ENCODE assay signal across 19 cellular contexts in genomic region chr19:6662692-6663091, GRCh38. TPM values are rescaled to one million over a fixed set of nuclear protein-coding genes. Genes with fewer than 3 reads are reported as not detected.
"Had no signal": no experiment of that assay in that cellular context is flagged by ENCODE, and none has a peak within 500 bp of the region (broad histone marks: within the 10 kb centered on the region; RNA-seq: fewer than 3 reads in every experiment).

No MANE protein-coding gene starts in this region.

- H3K27me3 Mint-ChIP-seq: activated naive CD8-positive, alpha-beta T cell treated with anti-CD3 and anti-CD28 coated beads, Interleukin-2, amount 10 ng/mL, durations not matched to agents 7 days and 5 days; central memory CD8-positive, alpha-beta T cell; T-cell had no signal

- H3K27me3 ChIP-seq: brain microvascular endothelial cell, thyroid gland had no signal

- H3K9me3 ChIP-seq: gastrocnemius medialis, thyroid gland had no signal

- H3K27ac ChIP-seq: brain microvascular endothelial cell, coronary artery, gastrocnemius medialis, thyroid gland had no signal

- H3K9me3 Mint-ChIP-seq: central memory CD8-positive, alpha-beta T cell; T-cell had no signal

- ATAC-seq: gastrocnemius medialis, SK-N-SH treated with all-trans-retinoic acid at 6 μM for 48 hours had no signal

- H3K4me3 Mint-ChIP-seq: nephron progenitor cell had no signal

- DNase-seq: activated CD8-positive, alpha-beta memory T cell treated with anti-CD3 and anti-CD28 coated beads, Interleukin-2, amount 50 U/mL, for 48 hours; activated gamma-delta T cell; activated naive CD8-positive, alpha-beta T cell treated with anti-CD3 and anti-CD28 coated beads, Interleukin-2, amount 10 ng/mL, durations not matched to agents 7 days and 5 days; anterior cingulate cortex; brain microvascular endothelial cell; gastrocnemius medialis; head of caudate nucleus; mammary epithelial cell; nephron progenitor cell; occipital lobe; stimulated activated naive CD4-positive, alpha-beta T cell; T1000; thyroid gland had no signal

- H3K36me3 ChIP-seq: brain microvascular endothelial cell, gastrocnemius medialis, thyroid gland had no signal

- H3K4me1 ChIP-seq: gastrocnemius medialis, thyroid gland had no signal

- H3K27ac Mint-ChIP-seq: activated naive CD8-positive, alpha-beta T cell treated with anti-CD3 and anti-CD28 coated beads, Interleukin-2, amount 10 ng/mL, durations not matched to agents 7 days and 5 days; nephron progenitor cell had no signal

- H3K4me3 ChIP-seq: coronary artery, gastrocnemius medialis, thyroid gland had no signal

RNA-seq across cellular contexts. Expression of gene TNFSF14, which starts 7.3 kb away (rescaled TPM):
- total RNA-seq: gastrocnemius medialis, myocyte, occipital lobe had no signal
- polyA plus RNA-seq: keratinocyte, mammary epithelial cell had no signal
